21 cellular contexts compared by ENCODE assay signal in the genomic region with DNA sequence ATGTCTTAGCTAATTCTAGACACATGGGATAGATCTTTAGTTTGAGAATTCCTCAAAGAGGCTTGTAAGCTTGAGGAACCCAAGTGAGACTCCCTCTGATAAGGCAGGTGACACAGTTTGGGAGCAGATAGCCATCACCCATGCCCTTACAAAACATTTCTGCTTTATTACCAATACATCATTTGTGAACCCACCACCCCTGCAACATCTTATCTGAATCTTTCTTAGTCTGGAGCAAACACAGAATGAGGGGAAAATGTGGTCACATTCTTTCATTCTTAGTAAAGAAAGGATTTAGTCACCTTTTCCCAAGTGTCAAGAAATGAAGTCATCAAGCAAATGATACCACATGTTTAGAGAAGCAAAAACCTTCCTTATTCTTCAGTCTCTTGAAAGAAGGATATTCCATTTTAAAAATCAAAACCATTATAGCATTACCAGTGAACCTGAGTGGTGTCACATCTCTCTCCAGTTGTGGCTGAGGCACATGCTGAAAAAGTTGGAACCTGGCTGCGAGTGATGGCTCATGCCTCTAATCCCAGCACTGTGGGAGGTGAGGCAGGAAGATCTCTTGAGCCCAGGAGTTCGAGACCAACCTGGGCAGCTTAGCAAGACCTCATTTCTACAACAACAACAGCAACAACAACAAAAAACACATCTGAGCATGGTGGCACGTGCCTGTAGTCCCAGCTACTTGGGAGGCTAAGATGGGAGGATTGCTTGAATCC.
A peak's percentile ranks its signal among the peaks of the same experiment; 100 is the strongest.
DNase-seq lines count a peak whose midpoint lies in the region; ATAC-seq lines count a peak whose summit lies in the region.
"Had no signal": no experiment of that assay in that cellular context is flagged by ENCODE, and none has a peak within 500 bp of the region (broad histone marks: within the 10 kb centered on the region; RNA-seq: fewer than 3 reads in every experiment).

No MANE protein-coding gene starts in this region.

- H3K4me1 Mint-ChIP-seq in activated CD8-positive, alpha-beta memory T cell treated with anti-CD3 and anti-CD28 coated beads, Interleukin-2, amount 10 ng/mL, durations not matched to agents 7 days and 5 days, result peaks cover 47% of the 10 kb centered on the region
- peaks cover 36% of the 10 kb centered on the region for H3K4me1 Mint-ChIP-seq in activated naive CD8-positive, alpha-beta T cell treated with anti-CD3 and anti-CD28 coated beads for 36 hours
- H3K4me1 Mint-ChIP-seq: neural crest cell had no signal

- H3K27me3 Mint-ChIP-seq in activated CD8-positive, alpha-beta memory T cell treated with anti-CD3 and anti-CD28 coated beads, Interleukin-2, amount 10 ng/mL, durations not matched to agents 7 days and 5 days, result peaks cover 3% of the 10 kb centered on the region
- peaks cover 48% of the 10 kb centered on the region for H3K27me3 Mint-ChIP-seq in activated naive CD8-positive, alpha-beta T cell treated with anti-CD3 and anti-CD28 coated beads for 36 hours
- H3K27me3 Mint-ChIP-seq: activated B cell treated with CpG ODN at 0.5 μM for 24 hours; CD4-positive, CD25-positive, alpha-beta regulatory T cell; IgD-negative memory B cell had no signal

- peaks cover under 1% of the 10 kb centered on the region for H3K36me3 Mint-ChIP-seq in activated CD8-positive, alpha-beta memory T cell treated with anti-CD3 and anti-CD28 coated beads, Interleukin-2, amount 10 ng/mL, durations not matched to agents 7 days and 5 days
- peaks cover 2% of the 10 kb centered on the region for H3K36me3 Mint-ChIP-seq in activated naive CD8-positive, alpha-beta T cell treated with anti-CD3 and anti-CD28 coated beads for 36 hours
- H3K36me3 Mint-ChIP-seq: CD4-positive, CD25-positive, alpha-beta regulatory T cell had no signal

- no peak overlapping the region for H3K4me3 Mint-ChIP-seq in activated CD8-positive, alpha-beta memory T cell treated with anti-CD3 and anti-CD28 coated beads, Interleukin-2, amount 10 ng/mL, durations not matched to agents 7 days and 5 days
- no peak overlapping the region for H3K4me3 Mint-ChIP-seq in activated naive CD8-positive, alpha-beta T cell treated with anti-CD3 and anti-CD28 coated beads for 36 hours
- H3K4me3 Mint-ChIP-seq: activated B cell treated with CpG ODN at 0.5 μM for 24 hours; CD4-positive, CD25-positive, alpha-beta regulatory T cell; neural crest cell; T-helper 1 cell treated with Interleukin-12 subunit alpha and Interleukin-12 subunit beta and Interleukin-4 antibody, amounts not matched to agents 30 μg/mL and 1 μg/mL, for 36 hours had no signal

- CTCF ChIA-PET in activated CD8-positive, alpha-beta memory T cell treated with anti-CD3 and anti-CD28 coated beads, Interleukin-2, amount 10 ng/mL, durations not matched to agents 7 days and 5 days (lab: Charles Lee), result no interaction called here

- ATAC-seq in activated CD8-positive, alpha-beta memory T cell treated with anti-CD3 and anti-CD28 coated beads, Interleukin-2, amount 10 ng/mL, durations not matched to agents 7 days and 5 days, result peak; percentile 52
- ATAC-seq in GM21576 (IDR thresholded peaks at IDR 0.05; ENCODE audit: unreplicated experiment), result no peak

- H3K9me3 Mint-ChIP-seq in activated CD8-positive, alpha-beta memory T cell treated with anti-CD3 and anti-CD28 coated beads, Interleukin-2, amount 10 ng/mL, durations not matched to agents 7 days and 5 days (ENCODE audit: low read depth), result no peaks in the 10 kb centered on the region
- no peaks in the 10 kb centered on the region for H3K9me3 Mint-ChIP-seq in activated naive CD8-positive, alpha-beta T cell treated with anti-CD3 and anti-CD28 coated beads for 36 hours
- H3K9me3 Mint-ChIP-seq: activated B cell treated with CpG ODN at 0.5 μM for 24 hours; CD4-positive, CD25-positive, alpha-beta regulatory T cell; IgD-negative memory B cell; neural crest cell; T-helper 1 cell treated with Interleukin-12 subunit alpha and Interleukin-12 subunit beta and Interleukin-4 antibody, amounts not matched to agents 30 μg/mL and 1 μg/mL, for 36 hours had no signal

- DNase-seq in activated CD8-positive, alpha-beta memory T cell treated with anti-CD3 and anti-CD28 coated beads, Interleukin-2, amount 10 ng/mL, durations not matched to agents 7 days and 5 days, result no peak
- no peak for DNase-seq in activated CD8-positive, alpha-beta memory T cell treated with anti-CD3 and anti-CD28 coated beads for 24 hours
- DNase-seq in LHCN-M2 (ENCODE audit: low read depth) (peak; percentile 3), Ammon's horn (ENCODE audit: low spot score) (no peak), NCI-H82 treated with DMSO at 0.1 percent for 48 hours (lab: John Stamatoyannopoulos, UW; ENCODE audit: unreplicated experiment) (no peak)
- DNase-seq in activated naive CD8-positive, alpha-beta T cell treated with anti-CD3 and anti-CD28 coated beads for 36 hours, result no peak
- peak; percentile 31 for DNase-seq in stimulated activated CD8-positive, alpha-beta memory T cell treated with anti-CD3 and anti-CD28 coated beads, Interleukin-4, amount 100 ng/mL, for 48 hours
- DNase-seq: ACHN; activated B cell treated with CpG ODN at 0.5 μM for 24 hours; adrenal gland; CD4-positive, CD25-positive, alpha-beta regulatory T cell; dermis blood vessel endothelial cell; foreskin fibroblast; GOT3; NCI-H2029 treated with DMSO at 0.1 percent for 48 hours; SJCRH30; stimulated activated naive CD4-positive, alpha-beta T cell treated with Interleukin-2 at 50 U/mL for 16 hours had no signal

- H3K27ac Mint-ChIP-seq in activated CD8-positive, alpha-beta memory T cell treated with anti-CD3 and anti-CD28 coated beads, Interleukin-2, amount 10 ng/mL, durations not matched to agents 7 days and 5 days, result no peak overlapping the region
- peak overlapping the region; percentile 49 for H3K27ac Mint-ChIP-seq in activated naive CD8-positive, alpha-beta T cell treated with anti-CD3 and anti-CD28 coated beads for 36 hours
- H3K27ac Mint-ChIP-seq: activated B cell treated with CpG ODN at 0.5 μM for 24 hours; CD4-positive, CD25-positive, alpha-beta regulatory T cell; T-helper 1 cell treated with Interleukin-12 subunit alpha and Interleukin-12 subunit beta and Interleukin-4 antibody, amounts not matched to agents 30 μg/mL and 1 μg/mL, for 36 hours had no signal

Comparison
In these comparisons a context has a peak if more than half of its experiments do, and no peak if none do; other contexts are left out.
1. DNase-seq: peak in LHCN-M2 (single experiment) and stimulated activated CD8-positive, alpha-beta memory T cell treated with anti-CD3 and anti-CD28 coated beads, Interleukin-4, amount 100 ng/mL, for 48 hours (single experiment); none in activated CD8-positive, alpha-beta memory T cell treated with anti-CD3 and anti-CD28 coated beads, Interleukin-2, amount 10 ng/mL, durations not matched to agents 7 days and 5 days (single experiment), activated CD8-positive, alpha-beta memory T cell treated with anti-CD3 and anti-CD28 coated beads for 24 hours (single experiment), activated naive CD8-positive, alpha-beta T cell treated with anti-CD3 and anti-CD28 coated beads for 36 hours (single experiment), Ammon's horn (single experiment) and NCI-H82 treated with DMSO at 0.1 percent for 48 hours (single experiment).